Comparison of ENCODE assay signal across 7 cellular contexts in genomic region chr15:81071705-81072104, GRCh38.
"Had no signal": no experiment of that assay in that cellular context is flagged by ENCODE, and none has a peak within 500 bp of the region (broad histone marks: within the 10 kb centered on the region; RNA-seq: fewer than 3 reads in every experiment).

No MANE protein-coding gene starts in this region.

- H3K4me3 Mint-ChIP-seq: IgD-negative memory B cell had no signal

- DNase-seq: KBM-7, KG1 had no signal

- H3K4me2 ChIP-seq: KMS-11 had no signal

- FAIRE-seq: HepG2, HTR-8/SVneo had no signal

- H3K9ac ChIP-seq: KMS-11 had no signal

- H3K27ac ChIP-seq: HL-60, KMS-11 had no signal

- H3K4me1 Mint-ChIP-seq: IgD-negative memory B cell had no signal

- ATAC-seq: HepG2 had no signal
